Comparison of ENCODE assay signal across 26 cellular contexts in the genomic region with DNA sequence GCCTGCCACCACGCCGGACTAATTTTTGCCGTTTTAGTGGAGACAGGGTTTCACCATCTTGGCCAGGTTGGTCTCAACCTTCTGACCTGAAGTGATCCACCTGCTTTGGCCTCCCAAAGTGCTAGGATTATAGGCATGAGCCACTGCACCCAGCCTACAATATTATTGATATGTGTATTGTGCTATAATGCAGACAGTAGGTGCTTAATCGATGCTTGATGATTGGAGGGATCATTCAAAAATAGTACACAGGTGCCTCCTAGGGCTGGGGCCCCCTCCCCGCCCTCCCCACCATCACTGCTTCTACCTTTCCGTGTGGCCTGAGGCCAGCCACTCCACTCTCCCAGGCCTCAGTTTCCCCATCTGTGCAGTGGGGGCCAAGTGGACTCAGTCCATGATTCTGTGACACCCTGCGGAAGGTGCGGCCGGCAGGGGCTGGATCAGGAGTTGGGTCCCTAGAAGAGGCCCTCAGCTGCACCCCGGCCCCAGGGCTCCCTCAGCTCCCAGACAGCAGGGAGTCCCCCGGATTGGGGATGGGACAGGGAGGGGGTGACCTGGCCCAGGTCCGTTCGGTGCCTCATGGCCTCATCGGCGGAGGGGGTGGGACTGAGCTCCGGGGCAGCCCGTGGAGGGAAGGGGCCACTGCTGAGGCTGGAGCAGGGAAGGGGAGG. TPM values are rescaled to one million over a fixed set of nuclear protein-coding genes. Genes with fewer than 3 reads are reported as not detected.
A peak's percentile ranks its signal among the peaks of the same experiment; 100 is the strongest.
DNase-seq lines count a peak whose midpoint lies in the region; ATAC-seq and TF ChIP-seq lines count a peak whose summit lies in the region.
"Had no signal": no experiment of that assay in that cellular context is flagged by ENCODE, and none has a peak within 500 bp of the region (broad histone marks: within the 10 kb centered on the region; RNA-seq: fewer than 3 reads in every experiment).

No MANE protein-coding gene starts in this region.

- no peak overlapping the region for H3K27ac ChIP-seq in CD8-positive, alpha-beta T cell (ENCODE audit: low read depth, low read length)
- no peak overlapping the region for H3K27ac ChIP-seq in duodenal mucosa (ENCODE audit: low read depth, low read length)
- H3K27ac ChIP-seq: epithelial cell of prostate, SK-N-MC had no signal

- no peak for ATAC-seq in CD8-positive, alpha-beta T cell
- ATAC-seq: gastroesophageal sphincter; natural killer cell treated with Interleukin-12 subunit alpha and Interleukin-12 subunit beta and Interleukin-15 and Interleukin-18, amount 100 ng/mL, for 72 hours; stimulated activated naive B cell treated with anti-CD40 and anti-IgM and Interleukin-4, amounts not matched to agents 10 μg/mL and 1 μg/mL and 100 μg/mL, for 72 hours; WTC11 had no signal

- H3K27ac Mint-ChIP-seq in CD8-positive, alpha-beta T cell: no peak overlapping the region
- H3K27ac Mint-ChIP-seq in nephron: no peak overlapping the region
- H3K27ac Mint-ChIP-seq: activated CD4-positive, alpha-beta memory T cell treated with anti-CD3 and anti-CD28 coated beads, Interleukin-2, amount 10 ng/mL, durations not matched to agents 7 days and 5 days; natural killer cell treated with Interleukin-12 subunit alpha and Interleukin-12 subunit beta and Interleukin-15 and Interleukin-18, amount 100 ng/mL, for 72 hours; stimulated activated naive B cell treated with anti-CD40 and anti-IgM and Interleukin-4, amounts not matched to agents 10 μg/mL and 1 μg/mL and 100 μg/mL, for 72 hours; WTC11 had no signal

- no peak for DNase-seq in BJ (ENCODE audit: low read depth)
- DNase-seq in CD8-positive, alpha-beta T cell: no peak
- DNase-seq in COLO668 (lab: John Stamatoyannopoulos, UW; ENCODE audit: unreplicated experiment): no peak
- no peak for DNase-seq in dermis blood vessel endothelial cell
- no peak for DNase-seq in activated naive CD4-positive, alpha-beta T cell treated with Interleukin-2 at 50 U/mL for 16 hours
- no peak for DNase-seq in NCI-H2196 treated with DMSO at 0.1 percent for 48 hours (lab: John Stamatoyannopoulos, UW; ENCODE audit: unreplicated experiment)
- DNase-seq: activated CD4-positive, alpha-beta memory T cell treated with anti-CD3 and anti-CD28 coated beads, Interleukin-2, amount 10 ng/mL, durations not matched to agents 7 days and 5 days; activated gamma-delta T cell treated with Interleukin-2 at 50 U/mL for 16 hours; anterior cingulate cortex; caudate nucleus; NCI-H1436 treated with DMSO at 0.1 percent for 48 hours; NCI-H524; posterior cingulate gyrus; small intestine; stimulated activated naive B cell treated with anti-CD40 and anti-IgM and Interleukin-4, amounts not matched to agents 10 μg/mL and 1 μg/mL and 100 μg/mL, for 72 hours; T1000 had no signal

- CTCF ChIA-PET in BJ (lab: Yijun Ruan, JAX): interaction anchor here (0.8 kb wide), 1 partner anchor 68 kb away, joined by 3 read pairs; no protein-coding TSS in a partner anchor
- CTCF ChIA-PET in CD8-positive, alpha-beta T cell (lab: Charles Lee): no interaction called here

- peaks cover 14% of the 10 kb centered on the region for H3K27me3 Mint-ChIP-seq in CD8-positive, alpha-beta T cell (ENCODE audit: low read depth)
- peaks cover 37% of the 10 kb centered on the region for H3K27me3 Mint-ChIP-seq in nephron (ENCODE audit: low read depth)

- H3K4me3 ChIP-seq in BJ (ENCODE audit: low read depth, low read length): peak overlapping the region; percentile 71; the same call in 1 of the 2 replicates
- no peak overlapping the region for H3K4me3 ChIP-seq in CD8-positive, alpha-beta T cell (ENCODE audit: low read depth, low read length)
- peak overlapping the region; percentile 50 to 70 for H3K4me3 ChIP-seq in duodenal mucosa (ENCODE audit: low read depth in 1 of 2, low read length in 2 of 2)
- H3K4me3 ChIP-seq: SK-N-MC had no signal

- H3K9me3 ChIP-seq in CD8-positive, alpha-beta T cell (ENCODE audit: low read length): no peaks in the 10 kb centered on the region
- no peaks in the 10 kb centered on the region for H3K9me3 ChIP-seq in duodenal mucosa (ENCODE audit: control insufficient read depth in 1 of 2, low read length in 2 of 2)
- H3K9me3 ChIP-seq: gastroesophageal sphincter, thoracic aorta had no signal

- no peaks in the 10 kb centered on the region for H3K9me3 Mint-ChIP-seq in CD8-positive, alpha-beta T cell
- peaks cover 3% of the 10 kb centered on the region for H3K9me3 Mint-ChIP-seq in nephron
- H3K9me3 Mint-ChIP-seq: activated CD4-positive, alpha-beta memory T cell treated with anti-CD3 and anti-CD28 coated beads, Interleukin-2, amount 10 ng/mL, durations not matched to agents 7 days and 5 days; natural killer cell treated with Interleukin-12 subunit alpha and Interleukin-12 subunit beta and Interleukin-15 and Interleukin-18, amount 100 ng/mL, for 72 hours had no signal

- peak overlapping the region; percentile 32 for H3K4me3 Mint-ChIP-seq in CD8-positive, alpha-beta T cell
- H3K4me3 Mint-ChIP-seq in nephron: peak overlapping the region in 2 of 3 experiments; percentile 43 to 67

- H3K4me1 Mint-ChIP-seq in CD8-positive, alpha-beta T cell (ENCODE audit: low read depth): peaks cover 18% of the 10 kb centered on the region
- H3K4me1 Mint-ChIP-seq in nephron: peaks cover 26% of the 10 kb centered on the region
- H3K4me1 Mint-ChIP-seq: WTC11 had no signal

- H3K36me3 ChIP-seq in BJ (ENCODE audit: control insufficient read depth, insufficient read depth, low read length): peaks cover 2% of the 10 kb centered on the region; the same call in 1 of the 2 replicates
- H3K36me3 ChIP-seq in CD8-positive, alpha-beta T cell (ENCODE audit: insufficient read depth, low read length): no peaks in the 10 kb centered on the region
- H3K36me3 ChIP-seq in duodenal mucosa (ENCODE audit: control insufficient read depth in 1 of 2, insufficient read depth in 2 of 2, low read length in 2 of 2): no peaks in the 10 kb centered on the region
- H3K36me3 ChIP-seq: gastroesophageal sphincter, thoracic aorta had no signal

- H3K4me1 ChIP-seq in CD8-positive, alpha-beta T cell (ENCODE audit: insufficient read depth, low read length): peaks cover 29% of the 10 kb centered on the region
- peaks cover 25 to 34% of the 10 kb centered on the region in 2 donors for H3K4me1 ChIP-seq in duodenal mucosa (ENCODE audit: control insufficient read depth in 1 of 2, insufficient read depth in 2 of 2, low read length in 2 of 2)

- POLR2A ChIA-PET in BJ (lab: Charles Lee): no interaction called here
- POLR2A ChIA-PET in CD8-positive, alpha-beta T cell (lab: Charles Lee): no interaction called here

- H3K27me3 ChIP-seq in BJ (ENCODE audit: control insufficient read depth, insufficient read depth, low read length) (no peaks in the 10 kb centered on the region), duodenal mucosa (ENCODE audit: control insufficient read depth in 1 of 2, insufficient read depth in 2 of 2, low read length in 2 of 2) (peaks cover 5 to 17% of the 10 kb centered on the region in 2 donors)
- peaks cover 5% of the 10 kb centered on the region for H3K27me3 ChIP-seq in CD8-positive, alpha-beta T cell (ENCODE audit: insufficient read depth, low read length)

- TF ChIP-seq CTCF in BJ (IDR thresholded peaks at IDR 0.05; ENCODE audit: insufficient read depth, low read depth, low read length): no peak
- TF ChIP-seq CTCF in CD8-positive, alpha-beta T cell (IDR thresholded peaks at IDR 0.05): no peak
- TF ChIP-seq CTCF in nephron (IDR thresholded peaks at IDR 0.05; ENCODE audit: unreplicated experiment in 3 of 3): no peak

- peak overlapping the region in 1 of 2 donors; percentile 63 for H3K9ac ChIP-seq in duodenal mucosa (ENCODE audit: low read depth in 1 of 2, low read length in 2 of 2)

- H3K36me3 Mint-ChIP-seq in CD8-positive, alpha-beta T cell: no peaks in the 10 kb centered on the region
- H3K36me3 Mint-ChIP-seq in nephron (ENCODE audit: low read depth): no peaks in the 10 kb centered on the region
- H3K36me3 Mint-ChIP-seq: natural killer cell treated with Interleukin-12 subunit alpha and Interleukin-12 subunit beta and Interleukin-15 and Interleukin-18, amount 100 ng/mL, for 72 hours; WTC11 had no signal

- intact Hi-C loops in CD8-positive, alpha-beta T cell (cut with DNase I, micrococcal nuclease): loop anchor here in 1 of 2 experiments (5.0 kb wide), 1 partner anchor 234 kb away; the partner anchor contains the start of gene FAM174C

RNA-seq across cellular contexts. Expression of gene ADAMTSL5, which starts 1.4 kb away (rescaled TPM):
- 15.0 and 21.5 TPM in 2 replicates for polyA plus RNA-seq in BJ (2011; rRNA removed)
- 8.0 and 9.9 TPM in 2 replicates for polyA minus RNA-seq in BJ (2011; rRNA and poly(A)+ RNA removed)
- 1 to 10 TPM; 1.9 to 2.8 TPM for total RNA-seq in CD8-positive, alpha-beta T cell
- total RNA-seq in dermis blood vessel endothelial cell: 0.19 TPM in 1 of 2 replicates, not detected in the other
- total RNA-seq: dermis microvascular lymphatic vessel endothelial cell had no signal

RNA-seq across cellular contexts. Expression of gene PLK5, which starts 12.4 kb away (rescaled TPM):
- polyA plus RNA-seq in BJ (2011; rRNA removed): not detected in 2 replicates
- polyA minus RNA-seq in BJ (2011; rRNA and poly(A)+ RNA removed): not detected in 2 replicates
- not detected for total RNA-seq in CD8-positive, alpha-beta T cell
- not detected in 2 replicates for total RNA-seq in dermis blood vessel endothelial cell
- total RNA-seq: activated CD4-positive, alpha-beta memory T cell treated with anti-CD3 and anti-CD28 coated beads, Interleukin-2, amount 10 ng/mL, durations not matched to agents 7 days and 5 days; CD4-positive, alpha-beta memory T cell; dermis microvascular lymphatic vessel endothelial cell; natural killer cell treated with Interleukin-12 subunit alpha and Interleukin-12 subunit beta and Interleukin-15 and Interleukin-18, amount 100 ng/mL, for 72 hours; thoracic aorta had no signal
- polyA plus RNA-seq: CD4-positive, alpha-beta memory T cell had no signal

RNA-seq across cellular contexts. Expression of gene REEP6, which starts 20.5 kb away (rescaled TPM):
- 1.7 and 3.1 TPM in 2 replicates for polyA plus RNA-seq in BJ (2011; rRNA removed)
- 0.38 and 2.0 TPM in 2 replicates for polyA minus RNA-seq in BJ (2011; rRNA and poly(A)+ RNA removed)
- total RNA-seq in CD8-positive, alpha-beta T cell: 1 to 10 TPM; 2.0 to 2.5 TPM
- total RNA-seq in dermis blood vessel endothelial cell: 0.34 and 1.0 TPM in 2 replicates

RNA-seq across cellular contexts. Expression of gene PCSK4, which starts 21.3 kb away (rescaled TPM):
- 0.59 and 1.3 TPM in 2 replicates for polyA plus RNA-seq in BJ (2011; rRNA removed)
- 0.62 and 2.3 TPM in 2 replicates for polyA minus RNA-seq in BJ (2011; rRNA and poly(A)+ RNA removed)
- total RNA-seq in CD8-positive, alpha-beta T cell: 1 to 10 TPM; 5.4 to 6.1 TPM
- 0.68 and 1.1 TPM in 2 replicates for total RNA-seq in dermis blood vessel endothelial cell
- polyA plus RNA-seq: CD4-positive, alpha-beta memory T cell had no signal

RNA-seq across cellular contexts. Expression of gene C19orf25, which starts 32.4 kb away (rescaled TPM):
- 23.9 and 32.6 TPM in 2 replicates for polyA plus RNA-seq in BJ (2011; rRNA removed)
- polyA minus RNA-seq in BJ (2011; rRNA and poly(A)+ RNA removed): 6.6 and 9.6 TPM in 2 replicates
- total RNA-seq in CD8-positive, alpha-beta T cell: 10 to 100 TPM; 11.9 to 12.1 TPM
- 22.0 and 28.1 TPM in 2 replicates for total RNA-seq in dermis blood vessel endothelial cell
